In genomic region chr3:36904641-36905040, GRCh38 we compare ENCODE assay signal across 9 cellular contexts. TPM values are rescaled to one million over a fixed set of nuclear protein-coding genes. Genes with fewer than 3 reads are reported as not detected.
DNase-seq lines count a peak whose midpoint lies in the region; ATAC-seq and TF ChIP-seq lines count a peak whose summit lies in the region.
"Had no signal": no experiment of that assay in that cellular context is flagged by ENCODE, and none has a peak within 500 bp of the region (broad histone marks: within the 10 kb centered on the region; RNA-seq: fewer than 3 reads in every experiment).

No MANE protein-coding gene starts in this region.

- in situ Hi-C loops in Panc1 (cut with HindIII; ENCODE audit: low pct_unique_long_range_greater_than_20kb, low sequenced_read_pairs) = no loop called here

- H3K4me3 ChIP-seq in Panc1 (ENCODE audit: low read depth in 2 of 2, low read length in 2 of 2) = no peak overlapping the region
- no peak overlapping the region for H3K4me3 ChIP-seq in fibroblast of villous mesenchyme (ENCODE audit: low read depth, low read length)

- TF ChIP-seq CTCF in Panc1 (IDR thresholded peaks at IDR 0.05) (peak; percentile 70), fibroblast of villous mesenchyme (IDR thresholded peaks at IDR 0.05; ENCODE audit: insufficient read depth, low read depth, low read length) (peak; percentile 80)

- CTCF ChIA-PET in Panc1 (lab: Charles Lee) = interaction anchor here (0.7 to 1.0 kb wide), 5 partner anchors 13 to 57 kb away, joined by 3 to 8 read pairs (median 3); no protein-coding TSS in a partner anchor

- ATAC-seq in Panc1 (peak; percentile 67), HG02798 (IDR thresholded peaks at IDR 0.05; ENCODE audit: poor library complexity, unreplicated experiment) (no peak), HG03432 (IDR thresholded peaks at IDR 0.05; ENCODE audit: unreplicated experiment) (no peak)
- ATAC-seq in stimulated activated effector memory CD8-positive, alpha-beta T cell treated with anti-CD3 and anti-CD28 coated beads, Interleukin-12 subunit alpha, Interleukin-12 subunit beta, amount 100 ng/mL, for 72 hours = no peak

- POLR2A ChIA-PET in Panc1 (lab: Charles Lee) = no interaction called here

- H3K27ac ChIP-seq in Panc1 (ENCODE audit: low read length) = no peak overlapping the region

- H3K9me3 Mint-ChIP-seq in stimulated activated effector memory CD8-positive, alpha-beta T cell treated with anti-CD3 and anti-CD28 coated beads, Interleukin-12 subunit alpha, Interleukin-12 subunit beta, amount 100 ng/mL, for 72 hours = no peaks in the 10 kb centered on the region

- no peak overlapping the region for H3K4me3 Mint-ChIP-seq in stimulated activated effector memory CD8-positive, alpha-beta T cell treated with anti-CD3 and anti-CD28 coated beads, Interleukin-12 subunit alpha, Interleukin-12 subunit beta, amount 100 ng/mL, for 72 hours

- no peaks in the 10 kb centered on the region for H3K36me3 ChIP-seq in Panc1 (ENCODE audit: control insufficient read depth, insufficient read depth, low read length)

- BruUV-seq in Panc1 (replicated peaks; lab: Mats Ljungman, UMichigan) = no TSS peak

- no peaks in the 10 kb centered on the region for H3K27me3 ChIP-seq in Panc1 (ENCODE audit: control insufficient read depth, insufficient read depth, low read length)

- peaks cover 77% of the 10 kb centered on the region for H3K4me1 Mint-ChIP-seq in stimulated activated effector memory CD8-positive, alpha-beta T cell treated with anti-CD3 and anti-CD28 coated beads, Interleukin-12 subunit alpha, Interleukin-12 subunit beta, amount 100 ng/mL, for 72 hours

- peak overlapping the region; percentile 32 for H3K27ac Mint-ChIP-seq in stimulated activated effector memory CD8-positive, alpha-beta T cell treated with anti-CD3 and anti-CD28 coated beads, Interleukin-12 subunit alpha, Interleukin-12 subunit beta, amount 100 ng/mL, for 72 hours

- peaks cover 25% of the 10 kb centered on the region for H3K36me3 Mint-ChIP-seq in stimulated activated effector memory CD8-positive, alpha-beta T cell treated with anti-CD3 and anti-CD28 coated beads, Interleukin-12 subunit alpha, Interleukin-12 subunit beta, amount 100 ng/mL, for 72 hours

- no peaks in the 10 kb centered on the region for H3K9me3 ChIP-seq in Panc1 (ENCODE audit: control insufficient read depth, insufficient read depth, low read depth, low read length)

- DNase-seq in DMS 273 (lab: John Stamatoyannopoulos, UW; ENCODE audit: unreplicated experiment) = peak; percentile 2
- DNase-seq in DMS 273 treated with DMSO at 0.1 percent for 48 hours (lab: John Stamatoyannopoulos, UW) = no peak
- no peak for DNase-seq in Panc1 (ENCODE audit: low read depth, low spot score)
- peak; percentile 56 for DNase-seq in fibroblast of villous mesenchyme (ENCODE audit: low read depth)
- no peak for DNase-seq in stimulated activated effector memory CD8-positive, alpha-beta T cell treated with anti-CD3 and anti-CD28 coated beads, Interleukin-12 subunit alpha, Interleukin-12 subunit beta, amount 100 ng/mL, for 72 hours (ENCODE audit: low spot score in 2 of 2)
- no peak for DNase-seq in NCI-H2171 (lab: John Stamatoyannopoulos, UW)
- DNase-seq: NCI-H446 had no signal

- H3K4me1 ChIP-seq in Panc1 (ENCODE audit: control insufficient read depth, insufficient read depth, low read length) = no peaks in the 10 kb centered on the region

- intact Hi-C loops in Panc1 (cut with micrococcal nuclease; ENCODE audit: unreplicated experiment) = loop anchor here (5.0 kb wide), 1 partner anchor 53 kb away; no protein-coding TSS in a partner anchor

RNA-seq across cellular contexts. Expression of gene TRANK1, which starts 40.2 kb away (rescaled TPM):
- 3.2 TPM for total RNA-seq in Panc1 (2021; ENCODE audit: unreplicated experiment)
- 1.5 TPM for polyA plus RNA-seq in Panc1 (2012; ENCODE audit: insufficient read length)
- 11.6 and 13.4 TPM in 2 replicates for total RNA-seq in fibroblast of villous mesenchyme

Comparison
In these comparisons a context has a peak if more than half of its experiments do, and no peak if none do; other contexts are left out.
1. DNase-seq: peak in DMS 273 (single experiment) and fibroblast of villous mesenchyme (single experiment); none in DMS 273 treated with DMSO at 0.1 percent for 48 hours (single experiment), Panc1 (single experiment), stimulated activated effector memory CD8-positive, alpha-beta T cell treated with anti-CD3 and anti-CD28 coated beads, Interleukin-12 subunit alpha, Interleukin-12 subunit beta, amount 100 ng/mL, for 72 hours (0 of 2) and NCI-H2171 (single experiment).